In genomic region chr9:135023389-135023788, GRCh38 we compare ENCODE assay signal across 16 cellular contexts.
A peak's percentile ranks its signal among the peaks of the same experiment; 100 is the strongest.
DNase-seq lines count a peak whose midpoint lies in the region; ATAC-seq, FAIRE-seq and TF ChIP-seq lines count a peak whose summit lies in the region.
"Had no signal": no experiment of that assay in that cellular context is flagged by ENCODE, and none has a peak within 500 bp of the region (broad histone marks: within the 10 kb centered on the region; RNA-seq: fewer than 3 reads in every experiment).

No MANE protein-coding gene starts in this region.

- H3K9ac ChIP-seq in keratinocyte (ENCODE audit: control insufficient read depth, extremely low read depth, insufficient read depth, low read length): no peak overlapping the region

- H3K27ac ChIP-seq in keratinocyte (ENCODE audit: control insufficient read depth, insufficient read depth, low read length): no peak overlapping the region
- H3K27ac ChIP-seq: dorsolateral prefrontal cortex, SJSA1, stomach had no signal

- DNase-seq in AG08396 (ENCODE audit: low spot score) (peak; percentile 22), HTR-8/SVneo (ENCODE audit: insufficient read length, low spot score) (peak; percentile 65), keratinocyte (ENCODE audit: low read depth, low spot score) (peak; percentile 38), NCI-H146 (lab: John Stamatoyannopoulos, UW) (no peak), CD1c-positive myeloid dendritic cell (ENCODE audit: extremely low spot score) (no peak)
- DNase-seq: activated CD4-positive, alpha-beta T cell treated with anti-CD3 and anti-CD28 coated beads, Interleukin-2, amount 50 U/mL, for 4 hours; H9; NCI-H2081 treated with DMSO at 0.1 percent for 48 hours; NCI-H82; stomach had no signal

- TF ChIP-seq CTCF in brain (conservative IDR thresholded peaks at IDR 0.05): no peak
- no peak for TF ChIP-seq CTCF in keratinocyte (optimal IDR thresholded peaks at IDR 0.05 in 1 of 3, IDR thresholded peaks at IDR 0.05 in 1 of 3, conservative IDR thresholded peaks at IDR 0.05 in 1 of 3; ENCODE audit: extremely low read depth in 1 of 3, insufficient read depth in 2 of 3, low read length in 3 of 3)

- H3K27ac Mint-ChIP-seq in brain: peak overlapping the region in 4 of 5 experiments; percentile 40 to 95 (median 79)
- H3K27ac Mint-ChIP-seq: activated T-helper 1 cell treated with anti-CD3 and anti-CD28 coated beads, Interleukin-12 subunit alpha, Interleukin-12 subunit beta, Interleukin-2, Interleukin-4 antibody, amounts not matched to agents 30 ng/mL and 10 ng/mL and 1 ng/mL, durations not matched to agents 14 hours and 24 hours and 36 hours; H9 had no signal

- FAIRE-seq in HTR-8/SVneo (lab: Jason Lieb, UNC) (no peak), keratinocyte (lab: Jason Lieb, UNC) (peak; percentile 9)

- no peaks in the 10 kb centered on the region for H3K9me1 ChIP-seq in keratinocyte (ENCODE audit: control insufficient read depth, extremely low read depth, insufficient read depth, low read length)

- no peaks in the 10 kb centered on the region for H4K20me1 ChIP-seq in keratinocyte (ENCODE audit: control insufficient read depth, extremely low read depth, insufficient read depth, low read length)

- H3K4me1 Mint-ChIP-seq in brain: peaks cover 23% of the 10 kb centered on the region

- peaks cover 11 to 21% (median 18%) of the 10 kb centered on the region in 5 experiments for H3K9me3 Mint-ChIP-seq in brain
- H3K9me3 Mint-ChIP-seq: activated T-helper 1 cell treated with anti-CD3 and anti-CD28 coated beads, Interleukin-12 subunit alpha, Interleukin-12 subunit beta, Interleukin-2, Interleukin-4 antibody, amounts not matched to agents 30 ng/mL and 10 ng/mL and 1 ng/mL, durations not matched to agents 14 hours and 24 hours and 36 hours had no signal

- no peaks in the 10 kb centered on the region for H3K36me3 Mint-ChIP-seq in brain

- H3K4me3 Mint-ChIP-seq in brain: peak overlapping the region in 1 of 5 experiments; percentile 43
- H3K4me3 Mint-ChIP-seq: activated T-helper 1 cell treated with anti-CD3 and anti-CD28 coated beads, Interleukin-12 subunit alpha, Interleukin-12 subunit beta, Interleukin-2, Interleukin-4 antibody, amounts not matched to agents 30 ng/mL and 10 ng/mL and 1 ng/mL, durations not matched to agents 14 hours and 24 hours and 36 hours; H9 had no signal

- H3K36me3 ChIP-seq in keratinocyte (ENCODE audit: control insufficient read depth in 2 of 2, extremely low read depth in 1 of 2, insufficient read depth in 2 of 2, low read length in 2 of 2): no peaks in the 10 kb centered on the region
- H3K36me3 ChIP-seq: SJSA1, stomach had no signal

- no peaks in the 10 kb centered on the region for H3K27me3 ChIP-seq in keratinocyte (ENCODE audit: control insufficient read depth, extremely low read depth, insufficient read depth, low read length)
- H3K27me3 ChIP-seq: dorsolateral prefrontal cortex had no signal

- peak overlapping the region; percentile 53 for H3K4me2 ChIP-seq in keratinocyte (ENCODE audit: control insufficient read depth, extremely low read depth, insufficient read depth, low read depth, low read length)

- H2AFZ ChIP-seq in keratinocyte (ENCODE audit: control insufficient read depth, low read length): peak overlapping the region; percentile 47

- no peak overlapping the region for H3K4me3 ChIP-seq in keratinocyte (ENCODE audit: control insufficient read depth in 2 of 3, extremely low read depth in 1 of 3, insufficient read depth in 2 of 3, low read depth in 1 of 3, low read length in 3 of 3)
- H3K4me3 ChIP-seq: dorsolateral prefrontal cortex, SJSA1, stomach had no signal

- H3K27me3 Mint-ChIP-seq in brain: peaks cover 21% of the 10 kb centered on the region

- dilution Hi-C loops in keratinocyte (cut with MboI; ENCODE audit: extremely low pct_ligation_motif_present, low sequenced_read_pairs): no loop called here

- ATAC-seq in HG02870 (IDR thresholded peaks at IDR 0.05; ENCODE audit: unreplicated experiment): no peak
- ATAC-seq in HG03039 (IDR thresholded peaks at IDR 0.05; ENCODE audit: unreplicated experiment): no peak

- no peaks in the 10 kb centered on the region for H3K79me2 ChIP-seq in keratinocyte (ENCODE audit: control insufficient read depth, insufficient read depth, low read length)

- H3K4me1 ChIP-seq in keratinocyte (ENCODE audit: control insufficient read depth, extremely low read depth, insufficient read depth, low read length): peaks cover 10% of the 10 kb centered on the region
- H3K4me1 ChIP-seq: SJSA1, stomach had no signal

- H3K9me3 ChIP-seq in keratinocyte (ENCODE audit: control insufficient read depth, low read depth, low read length): no peaks in the 10 kb centered on the region
- H3K9me3 ChIP-seq: SJSA1, stomach had no signal

Comparison
In these comparisons a context has a peak if more than half of its experiments do, and no peak if none do; other contexts are left out.
1. DNase-seq: peak in AG08396 (single experiment), HTR-8/SVneo (single experiment) and keratinocyte (single experiment); none in NCI-H146 (single experiment) and CD1c-positive myeloid dendritic cell (single experiment).